In genomic region chr1:48219803-48220202, GRCh38 we compare ENCODE assay signal across 22 cellular contexts. TPM values are rescaled to one million over a fixed set of nuclear protein-coding genes. Genes with fewer than 3 reads are reported as not detected.
DNase-seq lines count a peak whose midpoint lies in the region; ATAC-seq, FAIRE-seq and TF ChIP-seq lines count a peak whose summit lies in the region.
"Had no signal": no experiment of that assay in that cellular context is flagged by ENCODE, and none has a peak within 500 bp of the region (broad histone marks: within the 10 kb centered on the region; RNA-seq: fewer than 3 reads in every experiment).

No MANE protein-coding gene starts in this region.

- no peak for ATAC-seq in GM19455 (IDR thresholded peaks at IDR 0.05; ENCODE audit: unreplicated experiment)

- no peak for TF ChIP-seq POLR2A in H1 (IDR thresholded peaks at IDR 0.05; ENCODE audit: control extremely low read depth in 1 of 2, low read depth in 2 of 2, low read length in 2 of 2)

- no peak overlapping the region for H2BK20ac ChIP-seq in H1 (ENCODE audit: low read length)

- H3K27ac ChIP-seq in H1 (ENCODE audit: low read depth, low read length): no peak overlapping the region
- H3K27ac ChIP-seq in mesendoderm (ENCODE audit: low read depth, low read length): no peak overlapping the region

- no peak overlapping the region for H3K14ac ChIP-seq in H1 (ENCODE audit: insufficient read length)

- H4K20me1 ChIP-seq in H1 (replicated peaks in 1 of 2; ENCODE audit: control insufficient read depth in 1 of 2, insufficient read depth in 2 of 2, low read length in 2 of 2): no peaks in the 10 kb centered on the region

- TF ChIP-seq EP300 in H1 (IDR thresholded peaks at IDR 0.05; ENCODE audit: borderline replicate concordance in 1 of 2, low read depth in 2 of 2, low read length in 2 of 2): no peak

- H3K4ac ChIP-seq in H1 (replicated peaks; ENCODE audit: insufficient read length, low read depth, low read length) (no peak overlapping the region), mesendoderm (ENCODE audit: low read depth, low read length) (no peak overlapping the region)

- DNase-seq in HT-29 (ENCODE audit: low spot score) (peak; percentile 46), H1 (ENCODE audit: low read depth in 1 of 2, low spot score in 2 of 2) (no peak), mesendoderm (no peak), head of caudate nucleus (no peak)
- DNase-seq in stimulated activated CD4-positive, alpha-beta T cell treated with anti-CD3 and anti-CD28 coated beads, Interleukin-1b, Interleukin-23, amount 100 ng/mL, for 48 hours: no peak
- DNase-seq: C1 segment of cervical spinal cord; Calu3; CD4-positive, alpha-beta memory T cell; DMS53; DMS79 treated with DMSO at 0.1 percent for 48 hours; GF-D8; GOT3; H7; HCEC 1CT had no signal

- H3K27me3 ChIP-seq in H1 (replicated peaks in 1 of 4; ENCODE audit: control insufficient read depth in 3 of 4, extremely low read depth in 1 of 4, insufficient read depth in 3 of 4, low read length in 3 of 4) (no peaks in the 10 kb centered on the region), mesendoderm (ENCODE audit: insufficient read depth, low read length, poor library complexity) (no peaks in the 10 kb centered on the region)

- FAIRE-seq in H1 (lab: Jason Lieb, UNC): no peak
- FAIRE-seq: GM12891, GM18507 had no signal

- H2BK12ac ChIP-seq in H1 (ENCODE audit: low read depth, low read length): no peak overlapping the region

- H3K56ac ChIP-seq in H1 (replicated peaks; ENCODE audit: insufficient read length, low read depth, low read length) (no peak overlapping the region), mesendoderm (ENCODE audit: low read length) (no peak overlapping the region)

- no peaks in the 10 kb centered on the region for H3K23me2 ChIP-seq in H1 (ENCODE audit: low read depth, low read length)

- 87% methylated on average over 2 of the region's 2 CpGs; no CpG with 5 or more reads in 1 of the 2 experiments for WGBS in H1 (ENCODE audit: extremely low coverage in 1 of 2, insufficient coverage in 1 of 2, insufficient read length in 1 of 2, insufficient replicate concordance in 2 of 2, low coverage in 1 of 2, low lambda C conversion rate in 2 of 2, missing lambda C conversion rate in 1 of 2), 2 experiments
- WGBS in mesendoderm (ENCODE audit: extremely low coverage, insufficient coverage, low lambda C conversion rate): no CpG with 5 or more reads among the region's 2 CpGs

- no peak overlapping the region for H3K23ac ChIP-seq in H1 (ENCODE audit: insufficient read length)
- no peak overlapping the region for H3K23ac ChIP-seq in mesendoderm (ENCODE audit: low read length)

- H3K36me3 ChIP-seq in H1 (ENCODE audit: control insufficient read depth in 2 of 4, insufficient read depth in 4 of 4, low read length in 3 of 4): no peaks in the 10 kb centered on the region
- H3K36me3 ChIP-seq in mesendoderm (ENCODE audit: control insufficient read depth, insufficient read depth, low read length): no peaks in the 10 kb centered on the region

- intact Hi-C loops in head of caudate nucleus (cut with DNase I): no loop called here

- H4K8ac ChIP-seq in H1 (ENCODE audit: extremely low read depth, insufficient read depth, low read length): no peak overlapping the region
- H4K8ac ChIP-seq in mesendoderm (ENCODE audit: low read depth, low read length): no peak overlapping the region

- no peak overlapping the region for H4K91ac ChIP-seq in H1 (replicated peaks; ENCODE audit: insufficient read length, low read length)

- H2BK15ac ChIP-seq in H1 (ENCODE audit: low read length) (peak overlapping the region; percentile 76; the same call in 1 of the 2 replicates), mesendoderm (replicated peaks; ENCODE audit: low read depth) (no peak overlapping the region)

- no peak overlapping the region for H2AFZ ChIP-seq in H1 (ENCODE audit: low read length)

- no peak for TF ChIP-seq RAD21 in H1 (IDR thresholded peaks at IDR 0.05 in 1 of 2, conservative IDR thresholded peaks at IDR 0.05 in 1 of 2; ENCODE audit: low read depth in 2 of 2, low read length in 2 of 2)

- peaks cover 1 to 7% (median 3%) of the 10 kb centered on the region in 4 experiments; a peak in 2 of 7 replicates for H3K4me1 ChIP-seq in H1 (replicated peaks in 1 of 4; ENCODE audit: control insufficient read depth in 3 of 4, insufficient read depth in 4 of 4, low read length in 3 of 4)
- H3K4me1 ChIP-seq in mesendoderm (ENCODE audit: control insufficient read depth, low read depth, low read length): peaks cover 15% of the 10 kb centered on the region

- H3K9me3 ChIP-seq in H1 (ENCODE audit: insufficient read depth in 2 of 2, low read depth in 1 of 2, low read length in 1 of 2): no peaks in the 10 kb centered on the region

- no peaks in the 10 kb centered on the region for H3K79me2 ChIP-seq in H1 (ENCODE audit: control insufficient read depth in 1 of 2, insufficient read depth in 2 of 2, low read length in 2 of 2)
- no peaks in the 10 kb centered on the region for H3K79me2 ChIP-seq in mesendoderm (ENCODE audit: control insufficient read depth, insufficient read depth, low read length)

- no peak overlapping the region for H3K4me2 ChIP-seq in H1 (ENCODE audit: insufficient read depth in 1 of 2, low read depth in 2 of 2, low read length in 2 of 2)
- no peak overlapping the region for H3K4me2 ChIP-seq in mesendoderm (ENCODE audit: low read length)

- H2AK5ac ChIP-seq in H1 (ENCODE audit: low read depth, low read length) (no peak overlapping the region), mesendoderm (ENCODE audit: low read length) (no peak overlapping the region)

- H2BK120ac ChIP-seq in H1 (replicated peaks; ENCODE audit: low read depth, low read length) (no peak overlapping the region), mesendoderm (ENCODE audit: low read depth, low read length) (no peak overlapping the region)

- no peak overlapping the region for H3K9ac ChIP-seq in H1 (replicated peaks in 1 of 4; ENCODE audit: extremely low read depth in 1 of 4, low read depth in 3 of 4, low read length in 3 of 4)
- H3K9ac ChIP-seq in mesendoderm (ENCODE audit: low read length): no peak overlapping the region

- H4K5ac ChIP-seq in H1 (ENCODE audit: insufficient read length, low read depth, low read length): no peak overlapping the region
- H4K5ac ChIP-seq in mesendoderm (ENCODE audit: low read length): no peak overlapping the region

- CTCF ChIA-PET in H1 (lab: Charles Lee; ENCODE audit: partially characterized antibody): interaction anchor here (1.6 to 5.9 kb wide), 4 partner anchors 9 to 17 kb away, joined by 7 to 41 read pairs (median 10); no protein-coding TSS in a partner anchor

- H3K18ac ChIP-seq in H1 (ENCODE audit: extremely low read depth, low read length) (no peak overlapping the region), mesendoderm (ENCODE audit: low read length) (peak overlapping the region; percentile 69)

- no peak overlapping the region for H3K4me3 ChIP-seq in H1 (ENCODE audit: extremely low read depth in 1 of 4, insufficient read depth in 2 of 4, low read depth in 3 of 4, low read length in 4 of 4)
- H3K4me3 ChIP-seq in mesendoderm (ENCODE audit: low read length): no peak overlapping the region

- TF ChIP-seq CTCF in H1 (IDR thresholded peaks at IDR 0.05; ENCODE audit: control extremely low read depth in 1 of 3, insufficient read depth in 1 of 3, low read depth in 1 of 3, low read length in 3 of 3): no peak

- POLR2A ChIA-PET in H1 (lab: Charles Lee; ENCODE audit: partially characterized antibody): no interaction called here

- H2BK5ac ChIP-seq in H1 (ENCODE audit: low read depth, low read length) (no peak overlapping the region), mesendoderm (ENCODE audit: low read length) (no peak overlapping the region)

- no peaks in the 10 kb centered on the region for H3K79me1 ChIP-seq in H1 (ENCODE audit: low read depth, low read length)
- no peaks in the 10 kb centered on the region for H3K79me1 ChIP-seq in mesendoderm (ENCODE audit: low read length)

TF ChIP-seq in H1, 55 proteins besides CTCF, POLR2A, EP300 and RAD21 (continues in another document):
- TF ChIP-seq NANOG (IDR thresholded peaks at IDR 0.05; ENCODE audit: insufficient read depth, low read depth, low read length, poor library complexity, severe bottlenecking): no peak
- TF ChIP-seq EGR1 (IDR thresholded peaks at IDR 0.05; ENCODE audit: borderline replicate concordance, low read depth, low read length): no peak
- TF ChIP-seq PHF8 (conservative IDR thresholded peaks at IDR 0.05; ENCODE audit: low read depth, low read length): no peak
- TF ChIP-seq CHD1 (IDR thresholded peaks at IDR 0.05; ENCODE audit: low read depth, low read length): no peak
- no peak for TF ChIP-seq HDAC6 (IDR thresholded peaks at IDR 0.05; ENCODE audit: low read depth, low read length)
- no peak for TF ChIP-seq E2F6 (IDR thresholded peaks at IDR 0.05)
- TF ChIP-seq TBP (IDR thresholded peaks at IDR 0.05; ENCODE audit: low read depth, low read length): no peak
- TF ChIP-seq SP4 (IDR thresholded peaks at IDR 0.05; ENCODE audit: low read length): no peak
- no peak for TF ChIP-seq KDM1A (IDR thresholded peaks at IDR 0.05; ENCODE audit: borderline replicate concordance, low read length)
- no peak for TF ChIP-seq HDAC2 (IDR thresholded peaks at IDR 0.05; ENCODE audit: borderline replicate concordance in 1 of 2, low read depth in 2 of 2, low read length in 2 of 2)
- no peak for TF ChIP-seq POU5F1 (IDR thresholded peaks at IDR 0.05; ENCODE audit: low read depth, low read length)
- no peak for TF ChIP-seq SP2 (IDR thresholded peaks at IDR 0.05; ENCODE audit: low read length)
- TF ChIP-seq BRCA1 (IDR thresholded peaks at IDR 0.05; ENCODE audit: low read depth, low read length): no peak
- no peak for TF ChIP-seq MAFK (IDR thresholded peaks at IDR 0.05; ENCODE audit: low read depth, low read length)

RNA-seq across cellular contexts. Expression of gene SLC5A9, which starts 2.7 kb away (rescaled TPM):
- 0.91 and 2.3 TPM in 2 replicates for total RNA-seq in HT-29 (2014; rRNA removed; shearing (Covaris generic))
- total RNA-seq in H1 (2021; fragmentation: NEBNext Ultra II Directional; extraction: Animal tissue kit (Norgen Biotek cat#: 25700)): not detected in 2 replicates
- 0.03 and 0.05 TPM in 2 replicates for polyA plus RNA-seq in H1 (2011; rRNA removed)
- polyA plus RNA-seq in H1 (2011; cell fraction: cytosol; rRNA removed): 0.13 TPM
- 0.74 TPM for polyA plus RNA-seq in H1 (2011; cell fraction: nucleus; rRNA removed)
- 0.13 to 0.39 TPM (median 0.25 TPM) in 4 replicates for polyA plus RNA-seq in H1 (2012, experiment 1 of 2)
- polyA plus RNA-seq in H1 (2012, experiment 2 of 2): not detected
- polyA plus RNA-seq in H1 (2013, experiment 1 of 2): 0.14 TPM
- polyA plus RNA-seq in H1 (2013, experiment 2 of 2): 0.07 TPM
- polyA minus RNA-seq in H1 (2011; rRNA and poly(A)+ RNA removed): 0.25 TPM in 1 of 2 replicates, not detected in the other
- not detected for polyA minus RNA-seq in H1 (2011; cell fraction: cytosol; rRNA and poly(A)+ RNA removed)
- not detected for polyA minus RNA-seq in H1 (2011; cell fraction: nucleus; rRNA and poly(A)+ RNA removed)
- 1.2 TPM for polyA plus RNA-seq in mesendoderm (2013, experiment 1 of 2)
- 1.0 TPM for polyA plus RNA-seq in mesendoderm (2013, experiment 2 of 2)
- total RNA-seq: A172; A673; CD4-positive, alpha-beta memory T cell; Daoy; G401 had no signal
- polyA plus RNA-seq: BJ; CD4-positive, alpha-beta memory T cell had no signal
